9 cellular contexts compared by ENCODE assay signal in genomic region chr11:134040386-134041297, GRCh38. TPM values are rescaled to one million over a fixed set of nuclear protein-coding genes. Genes with fewer than 3 reads are reported as not detected.
DNase-seq lines count a peak whose midpoint lies in the region; ATAC-seq and TF ChIP-seq lines count a peak whose summit lies in the region.
"Had no signal": no experiment of that assay in that cellular context is flagged by ENCODE, and none has a peak within 500 bp of the region (broad histone marks: within the 10 kb centered on the region; RNA-seq: fewer than 3 reads in every experiment).

No MANE protein-coding gene starts in this region.

- H3K27ac ChIP-seq in RWPE2 (ENCODE audit: poor library complexity, severe bottlenecking) (no peak overlapping the region), esophagus muscularis mucosa (replicated peaks in 1 of 4) (peak overlapping the region; percentile 88 to 96 (median 93))

- ATAC-seq in RWPE2 (ENCODE audit: low read depth), result 0 out of 3 replicates have a peak, but pooled peaks have one; percentile 11
- no peak for ATAC-seq in HG02938 (IDR thresholded peaks at IDR 0.05; ENCODE audit: unreplicated experiment)
- no peak for ATAC-seq in HG02571 (IDR thresholded peaks at IDR 0.05; ENCODE audit: unreplicated experiment)

- intact Hi-C loops in esophagus muscularis mucosa (cut with DNase I) (no loop called here), posterior vena cava (cut with DNase I) (loop anchor here in 1 of 2 donors (10.0 kb wide), 1 partner anchor 76 kb away; no protein-coding TSS in a partner anchor)

- TF ChIP-seq CTCF in RWPE2 (IDR thresholded peaks at IDR 0.05; ENCODE audit: poor library complexity, severe bottlenecking) (no peak), esophagus muscularis mucosa (IDR thresholded peaks at IDR 0.05) (no peak)

- no peak for TF ChIP-seq EP300 in esophagus muscularis mucosa (IDR thresholded peaks at IDR 0.05)

- H3K4me1 ChIP-seq in RWPE2 (ENCODE audit: insufficient read depth, poor library complexity, severe bottlenecking) (peaks cover 12% of the 10 kb centered on the region), esophagus muscularis mucosa (peaks cover 53 to 79% (median 79%) of the 10 kb centered on the region in 4 donors)

- H3K9me3 ChIP-seq in RWPE2 (ENCODE audit: severe bottlenecking) (no peaks in the 10 kb centered on the region), esophagus muscularis mucosa (no peaks in the 10 kb centered on the region)

- no peaks in the 10 kb centered on the region for H3K36me3 ChIP-seq in RWPE2 (ENCODE audit: low read depth)
- H3K36me3 ChIP-seq in esophagus muscularis mucosa, result no peaks in the 10 kb centered on the region

- H3K27me3 ChIP-seq in RWPE2 (ENCODE audit: insufficient read depth, poor library complexity, severe bottlenecking) (no peaks in the 10 kb centered on the region), esophagus muscularis mucosa (no peaks in the 10 kb centered on the region)

- 52% methylated on average over 20 of the region's 20 CpGs for WGBS in esophagus muscularis mucosa

- TF ChIP-seq POLR2A in esophagus muscularis mucosa (IDR thresholded peaks at IDR 0.05; ENCODE audit: low read depth), result no peak

- H3K4me3 ChIP-seq in RWPE2 (ENCODE audit: severe bottlenecking) (no peak overlapping the region), esophagus muscularis mucosa (no peak overlapping the region)

- DNase-seq in DMS53 treated with DMSO at 0.1 percent for 48 hours (lab: John Stamatoyannopoulos, UW; ENCODE audit: unreplicated experiment) (peak; percentile 46), RWPE2 (ENCODE audit: low spot score) (no peak), esophagus muscularis mucosa (ENCODE audit: extremely low spot score) (no peak), posterior vena cava (ENCODE audit: low spot score) (peak; percentile 70)
- DNase-seq in activated naive CD4-positive, alpha-beta T cell (lab: John Stamatoyannopoulos, UW), result no peak
- DNase-seq in activated naive CD4-positive, alpha-beta T cell treated with anti-CD3 and anti-CD28 coated beads, Interleukin-2, amount 50 U/mL, for 16 hours, result no peak
- DNase-seq: trophoblast cell had no signal

RNA-seq across cellular contexts. Expression of gene JAM3, which starts 28.2 kb away (rescaled TPM):
- 100 to 1,000 TPM in 2 of 4 donors, 10 to 100 TPM in 2; 84.2 to 122 (median 96.5) TPM for total RNA-seq in esophagus muscularis mucosa
- total RNA-seq in posterior vena cava, result 10 to 100 TPM; 86.6 to 92.2 TPM

Comparison
In these comparisons a context has a peak if more than half of its experiments do, and no peak if none do; other contexts are left out.
1. DNase-seq: peak in DMS53 treated with DMSO at 0.1 percent for 48 hours (single experiment) and posterior vena cava (single experiment); none in RWPE2 (single experiment), esophagus muscularis mucosa (single experiment), activated naive CD4-positive, alpha-beta T cell (0 of 4) and activated naive CD4-positive, alpha-beta T cell treated with anti-CD3 and anti-CD28 coated beads, Interleukin-2, amount 50 U/mL, for 16 hours (single experiment).